In the genomic region with DNA sequence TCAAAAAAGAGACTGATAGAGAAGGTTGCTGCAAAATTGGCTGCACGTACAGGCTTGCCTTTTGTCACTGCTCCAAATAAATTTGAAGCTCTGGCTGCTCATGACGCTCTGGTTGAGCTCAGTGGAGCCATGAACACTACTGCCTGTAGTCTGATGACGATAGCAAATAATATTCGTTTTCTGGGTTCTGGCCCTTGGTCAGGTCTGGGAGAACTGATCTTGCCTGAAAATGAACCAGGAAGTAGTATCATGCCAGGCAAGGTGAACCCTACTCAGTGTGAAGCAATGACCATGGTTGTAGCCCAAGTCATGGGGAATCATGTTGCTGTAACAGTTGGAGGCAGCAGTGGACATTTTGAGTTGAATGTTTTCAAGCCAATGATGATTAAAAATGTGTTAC, we compare ENCODE assay signal across 26 cellular contexts. TPM values are rescaled to one million over a fixed set of nuclear protein-coding genes. Genes with fewer than 3 reads are reported as not detected.
DNase-seq lines count a peak whose midpoint lies in the region; ATAC-seq, FAIRE-seq and TF ChIP-seq lines count a peak whose summit lies in the region.
"Had no signal": no experiment of that assay in that cellular context is flagged by ENCODE, and none has a peak within 500 bp of the region (broad histone marks: within the 10 kb centered on the region; RNA-seq: fewer than 3 reads in every experiment).

No MANE protein-coding gene starts in this region.

- FAIRE-seq in K562 (lab: Jason Lieb, UNC), result no peak
- FAIRE-seq: A549, H54 had no signal

- TF ChIP-seq EP300 in K562 (IDR thresholded peaks at IDR 0.05; ENCODE audit: low read length) (no peak), transverse colon (IDR thresholded peaks at IDR 0.05; ENCODE audit: low read depth) (no peak)

- no peaks in the 10 kb centered on the region for H3K9me3 Mint-ChIP-seq in CD8-positive, alpha-beta memory T cell
- H3K9me3 Mint-ChIP-seq: CD4-positive, alpha-beta T cell had no signal

- peak overlapping the region; percentile 59 for H2AFZ ChIP-seq in mammary epithelial cell (ENCODE audit: low read depth, low read length)
- H2AFZ ChIP-seq in K562 (ENCODE audit: low read depth, low read length), result peak overlapping the region; percentile 83
- H2AFZ ChIP-seq in fibroblast of lung (ENCODE audit: low read length), result peak overlapping the region; percentile 67
- H2AFZ ChIP-seq: PC-9 had no signal

- CTCF ChIA-PET in mammary epithelial cell (lab: Charles Lee; ENCODE audit: low non-redundant PET), result no interaction called here
- CTCF ChIA-PET in K562 (lab: Yijun Ruan, JAX; ENCODE audit: low intra/inter-chr PET ratio), result no interaction called here
- CTCF ChIA-PET in CD8-positive, alpha-beta memory T cell (lab: Charles Lee), result no interaction called here

- intact Hi-C loops in mammary epithelial cell (cut with micrococcal nuclease), result no loop called here
- intact Hi-C loops in breast epithelium (cut with DNase I; ENCODE audit: low total_unique reads), result no loop called here
- intact Hi-C loops in K562 (cut with micrococcal nuclease), result no loop called here
- intact Hi-C loops in transverse colon (cut with DNase I; ENCODE audit: low total_unique reads), result no loop called here

- no peak for TF ChIP-seq POLR2A in breast epithelium (IDR thresholded peaks at IDR 0.05)
- no peak for TF ChIP-seq POLR2A in K562 (conservative IDR thresholded peaks at IDR 0.05)
- no peak for TF ChIP-seq POLR2A in transverse colon (IDR thresholded peaks at IDR 0.05)

- BruUV-seq in mammary epithelial cell (replicated peaks; lab: Mats Ljungman, UMichigan), result no TSS peak
- BruUV-seq in K562 (replicated peaks; lab: Mats Ljungman, UMichigan), result no TSS peak

- H3K27ac ChIP-seq in mammary epithelial cell (ENCODE audit: insufficient read depth, low read depth, low read length) (no peak overlapping the region), breast epithelium (no peak overlapping the region), K562 (ENCODE audit: extremely low read depth, low read depth, low read length) (no peak overlapping the region; the same call in 2 of the 3 replicates), fibroblast of lung (ENCODE audit: insufficient read depth, low read length) (no peak overlapping the region), transverse colon (no peak overlapping the region)
- no peak overlapping the region for H3K27ac ChIP-seq in CD8-positive, alpha-beta memory T cell (ENCODE audit: low read depth, low read length)
- H3K27ac ChIP-seq: A549; BLaER1 treated with 17β-estradiol and CSF1 and Interleukin-3, amounts not matched to agents 10 nM and 100 nM; HL-60; PC-9; SJCRH30 had no signal

- H3K4me3 Mint-ChIP-seq in CD8-positive, alpha-beta memory T cell, result no peak overlapping the region
- H3K4me3 Mint-ChIP-seq: CD4-positive, alpha-beta T cell had no signal

- peaks cover 0 to 5% (median 0%) of the 10 kb centered on the region in 3 donors for H3K36me3 Mint-ChIP-seq in CD8-positive, alpha-beta memory T cell

- H3K27me3 Mint-ChIP-seq in CD8-positive, alpha-beta memory T cell, result peaks cover 10 to 11% of the 10 kb centered on the region in 2 donors

- POLR2A ChIA-PET in K562 (lab: Yijun Ruan, JAX), result no interaction called here
- POLR2A ChIA-PET in CD8-positive, alpha-beta memory T cell (lab: Charles Lee), result no interaction called here

- H3K27ac Mint-ChIP-seq in CD8-positive, alpha-beta memory T cell, result no peak overlapping the region
- H3K27ac Mint-ChIP-seq: CD4-positive, alpha-beta T cell had no signal

- TF ChIP-seq CTCF in mammary epithelial cell (conservative IDR thresholded peaks at IDR 0.05 in 1 of 2, IDR thresholded peaks at IDR 0.05 in 1 of 2; ENCODE audit: extremely low read depth in 1 of 2, insufficient read depth in 1 of 2, low read depth in 1 of 2, low read length in 2 of 2) (no peak), breast epithelium (IDR thresholded peaks at IDR 0.05) (no peak), K562 (IDR thresholded peaks at IDR 0.05 in 2 of 3, conservative IDR thresholded peaks at IDR 0.05 in 1 of 3; ENCODE audit: insufficient read depth in 2 of 3, low read depth in 1 of 3, low read length in 3 of 3) (no peak), fibroblast of lung (conservative IDR thresholded peaks at IDR 0.05 in 1 of 2, IDR thresholded peaks at IDR 0.05 in 1 of 2; ENCODE audit: low read depth in 1 of 2, low read length in 2 of 2) (no peak), transverse colon (IDR thresholded peaks at IDR 0.05) (no peak)

- H3K4me1 ChIP-seq in mammary epithelial cell (ENCODE audit: insufficient read depth, low read length), result peaks cover 9% of the 10 kb centered on the region
- H3K4me1 ChIP-seq in breast epithelium, result no peaks in the 10 kb centered on the region
- H3K4me1 ChIP-seq in K562 (replicated peaks in 1 of 2; ENCODE audit: control insufficient read depth in 2 of 2, insufficient read depth in 2 of 2, low read length in 2 of 2), result peaks cover 3 to 25% of the 10 kb centered on the region in 2 experiments; a peak in 3 of 5 replicates
- no peaks in the 10 kb centered on the region for H3K4me1 ChIP-seq in fibroblast of lung (ENCODE audit: control insufficient read depth, extremely low read depth, insufficient read depth, low read length)
- peaks cover 3% of the 10 kb centered on the region for H3K4me1 ChIP-seq in CD8-positive, alpha-beta memory T cell (ENCODE audit: insufficient read depth, low read length)
- H3K4me1 ChIP-seq in transverse colon, result no peaks in the 10 kb centered on the region
- H3K4me1 ChIP-seq: A549, Caco-2, SJCRH30 had no signal

- H3K79me2 ChIP-seq in mammary epithelial cell (ENCODE audit: insufficient read depth, low read length), result no peaks in the 10 kb centered on the region
- no peaks in the 10 kb centered on the region for H3K79me2 ChIP-seq in K562 (ENCODE audit: control insufficient read depth, insufficient read depth, low read length)
- H3K79me2 ChIP-seq in fibroblast of lung (ENCODE audit: control insufficient read depth, insufficient read depth, low read length), result no peaks in the 10 kb centered on the region

- peak; percentile 53 for DNase-seq in mammary epithelial cell
- DNase-seq in breast epithelium (ENCODE audit: low spot score in 2 of 2), result no peak
- no peak for DNase-seq in K562 (ENCODE audit: extremely low read depth in 1 of 4, low spot score in 3 of 4)
- DNase-seq in fibroblast of lung (ENCODE audit: low read depth in 2 of 2), result no peak
- DNase-seq in CD8-positive, alpha-beta memory T cell, result no peak
- DNase-seq in activated CD4-positive, alpha-beta T cell treated with anti-CD3 and anti-CD28 coated beads for 4 hours, result no peak
- no peak for DNase-seq in transverse colon
- DNase-seq: AML-193; Caco-2; CD4-positive, alpha-beta T cell; DMS79 treated with DMSO at 0.1 percent for 48 hours; GF-D8; KBM-7; MG63; NCI-H1417 treated with DMSO at 0.1 percent for 48 hours; NCI-H187 treated with DMSO at 0.1 percent for 48 hours; NCI-H2171 treated with DMSO at 0.1 percent for 48 hours; NCI-H524 treated with DMSO at 0.1 percent for 48 hours; NCI-H774; PC-9; SJCRH30 had no signal

- TF ChIP-seq RAD21 in K562 (CRISPR knock-in tag; conservative IDR thresholded peaks at IDR 0.05 in 1 of 2, IDR thresholded peaks at IDR 0.05 in 1 of 2), result no peak

- H3K36me3 ChIP-seq in mammary epithelial cell (ENCODE audit: insufficient read depth, low read length) (no peaks in the 10 kb centered on the region), breast epithelium (no peaks in the 10 kb centered on the region), K562 (ENCODE audit: control insufficient read depth, insufficient read depth, low read length) (peaks cover 2% of the 10 kb centered on the region; the same call in 2 of the 3 replicates), fibroblast of lung (ENCODE audit: control insufficient read depth, insufficient read depth, low read length) (no peaks in the 10 kb centered on the region), transverse colon (no peaks in the 10 kb centered on the region)
- no peaks in the 10 kb centered on the region for H3K36me3 ChIP-seq in CD8-positive, alpha-beta memory T cell (ENCODE audit: insufficient read depth, low read length)
- H3K36me3 ChIP-seq: BLaER1 treated with 17β-estradiol and CSF1 and Interleukin-3, amounts not matched to agents 10 nM and 100 nM; MG63; SJCRH30 had no signal

- H3K4me2 ChIP-seq in mammary epithelial cell (ENCODE audit: insufficient read depth, low read depth, low read length) (peak overlapping the region; percentile 1), K562 (ENCODE audit: insufficient read depth, low read length) (no peak overlapping the region; the same call in 1 of the 2 replicates), fibroblast of lung (ENCODE audit: extremely low read depth, insufficient read depth, low read length) (no peak overlapping the region)
- H3K4me2 ChIP-seq: A549; BLaER1 treated with 17β-estradiol and CSF1 and Interleukin-3, amounts not matched to agents 10 nM and 100 nM; PC-9 had no signal

- H3K27me3 ChIP-seq in mammary epithelial cell (ENCODE audit: insufficient read depth, low read length) (no peaks in the 10 kb centered on the region), breast epithelium (no peaks in the 10 kb centered on the region), K562 (ENCODE audit: control insufficient read depth in 2 of 2, insufficient read depth in 2 of 2, low read length in 2 of 2) (no peaks in the 10 kb centered on the region), fibroblast of lung (ENCODE audit: control insufficient read depth, insufficient read depth, low read length) (no peaks in the 10 kb centered on the region), transverse colon (no peaks in the 10 kb centered on the region)
- H3K27me3 ChIP-seq in CD8-positive, alpha-beta memory T cell (ENCODE audit: insufficient read depth, low read length, poor library complexity, severe bottlenecking), result no peaks in the 10 kb centered on the region
- H3K27me3 ChIP-seq: BLaER1 treated with 17β-estradiol and CSF1 and Interleukin-3, amounts not matched to agents 10 nM and 100 nM; MG63; SJCRH30 had no signal

- H4K20me1 ChIP-seq in mammary epithelial cell (ENCODE audit: insufficient read depth, low read length), result no peaks in the 10 kb centered on the region
- no peaks in the 10 kb centered on the region for H4K20me1 ChIP-seq in K562 (replicated peaks; ENCODE audit: control insufficient read depth, insufficient read depth, low read length)
- H4K20me1 ChIP-seq in fibroblast of lung (ENCODE audit: control insufficient read depth, extremely low read depth, insufficient read depth, low read length), result no peaks in the 10 kb centered on the region
- H4K20me1 ChIP-seq: BLaER1 treated with 17β-estradiol and CSF1 and Interleukin-3, amounts not matched to agents 10 nM and 100 nM had no signal

- dilution Hi-C loops in mammary epithelial cell (cut with HindIII; ENCODE audit: low sequenced_read_pairs), result no loop called here

- H3K4me3 ChIP-seq in mammary epithelial cell (replicated peaks in 1 of 3; ENCODE audit: insufficient read depth in 1 of 3, low read depth in 2 of 3, low read length in 3 of 3), result no peak overlapping the region
- H3K4me3 ChIP-seq in breast epithelium, result no peak overlapping the region
- no peak overlapping the region for H3K4me3 ChIP-seq in K562
- H3K4me3 ChIP-seq in fibroblast of lung (replicated peaks in 1 of 4; ENCODE audit: control extremely low read depth in 1 of 4, insufficient read depth in 1 of 4, low read depth in 3 of 4, low read length in 4 of 4), result no peak overlapping the region
- H3K4me3 ChIP-seq in CD8-positive, alpha-beta memory T cell (ENCODE audit: low read length), result no peak overlapping the region
- no peak overlapping the region for H3K4me3 ChIP-seq in transverse colon
- H3K4me3 ChIP-seq: A549; BLaER1 treated with 17β-estradiol and CSF1 and Interleukin-3, amounts not matched to agents 10 nM and 100 nM; MG63; PC-9; SJCRH30 had no signal

- H3K4me1 Mint-ChIP-seq in CD8-positive, alpha-beta memory T cell, result no peaks in the 10 kb centered on the region

- WGBS in mammary epithelial cell (ENCODE audit: low coverage, missing lambda C conversion rate), result 12% methylated on average over 4 of the region's 4 CpGs
- 53% methylated on average over 4 of the region's 4 CpGs for WGBS in K562 (ENCODE audit: insufficient coverage, low coverage, missing lambda C conversion rate)
- WGBS in transverse colon (ENCODE audit: low coverage in 1 of 2), 2 donors, result 79 to 85% methylated on average over 3 to 4 of the region's 4 CpGs

- H3K9ac ChIP-seq in mammary epithelial cell (ENCODE audit: insufficient read depth, low read length) (no peak overlapping the region), K562 (ENCODE audit: insufficient read depth in 1 of 2, low read depth in 2 of 2, low read length in 2 of 2) (no peak overlapping the region), fibroblast of lung (ENCODE audit: insufficient read depth, low read length) (no peak overlapping the region)
- H3K9ac ChIP-seq: BLaER1 treated with 17β-estradiol and CSF1 and Interleukin-3, amounts not matched to agents 10 nM and 100 nM had no signal

- no peaks in the 10 kb centered on the region for H3K9me1 ChIP-seq in K562 (ENCODE audit: control insufficient read depth, insufficient read depth, low read length)

- no peak for ATAC-seq in K562
- ATAC-seq: A549, Right ventricle myocardium inferior had no signal

- in situ Hi-C loops in mammary epithelial cell (cut with MboI; ENCODE audit: low sequenced_read_pairs in 2 of 2), result no loop called here
- in situ Hi-C loops in K562 (cut with MboI), result no loop called here
- in situ Hi-C loops in transverse colon (cut with MboI; ENCODE audit: low pct_ligation_motif_present in 1 of 4, low pct_unique_long_range_greater_than_20kb in 1 of 4, low sequenced_read_pairs in 3 of 4), result no loop called here

- H3K9me3 ChIP-seq in mammary epithelial cell (replicated peaks; ENCODE audit: insufficient read depth, low read length) (no peaks in the 10 kb centered on the region), breast epithelium (no peaks in the 10 kb centered on the region), K562 (replicated peaks; ENCODE audit: control insufficient read depth, insufficient read depth, low read depth, low read length) (peaks cover 9% of the 10 kb centered on the region), fibroblast of lung (ENCODE audit: control insufficient read depth, insufficient read depth, low read depth, low read length) (no peaks in the 10 kb centered on the region), transverse colon (no peaks in the 10 kb centered on the region)
- H3K9me3 ChIP-seq in CD8-positive, alpha-beta memory T cell (ENCODE audit: low read length), result no peaks in the 10 kb centered on the region
- H3K9me3 ChIP-seq: A549, Caco-2, MG63, SJCRH30 had no signal

RNA-seq across cellular contexts. Expression of a gene that starts 16.1 kb away (rescaled TPM):
- total RNA-seq in mammary epithelial cell (10 to 100 TPM; 28.5 to 28.6 TPM), breast epithelium (10 to 100 TPM; 32.0 to 39.5 (median 38.0) TPM), K562 (2014; rRNA removed) (6.7 and 7.5 TPM in 2 replicates), K562 (2014; rRNA removed; fragmentation: Illumina TruSeq; extraction: Trizol) (15.5 and 16.9 TPM in 2 replicates), K562 (2015; rRNA removed; fragmentation: Illumina TruSeq; extraction: Trizol) (10.7 and 10.9 TPM in 2 replicates), K562 (2021) (14.5 and 15.4 TPM in 2 replicates), fibroblast of lung (25.9 and 34.0 TPM in 2 replicates), transverse colon (10 to 100 TPM; 15.0 to 34.6 (median 26.5) TPM)
- polyA plus RNA-seq in mammary epithelial cell (12.8 TPM), K562 (2011; rRNA removed) (26.4 and 31.3 TPM in 2 replicates), K562 (2014; fragmentation: Illumina TruSeq; extraction: Trizol) (10.2 and 12.3 TPM in 2 replicates), K562 (2014; fragmentation: Nextera tagmentation; extraction: Ambion mirVana) (1 to 10 TPM; 2.2 to 3.5 TPM), K562 (2014; rRNA removed) (7.1 and 7.9 TPM in 2 replicates), fibroblast of lung (26.3 and 27.8 TPM in 2 replicates)
- polyA minus RNA-seq in mammary epithelial cell (21.7 TPM), fibroblast of lung (ENCODE audit: low replicate concordance) (8.4 and 9.3 TPM in 2 replicates)
- total RNA-seq in K562 (2011; cell fraction: chromatin; rRNA removed; ENCODE audit: low replicate concordance), result 13.3 and 62.5 TPM in 2 replicates
- 8.3 and 14.7 TPM in 2 replicates for total RNA-seq in K562 (2011; cell fraction: nucleolus; rRNA removed)
- total RNA-seq in K562 (2011; cell fraction: nucleoplasm; rRNA removed), result 25.0 and 35.9 TPM in 2 replicates
- polyA plus RNA-seq in K562 (2011; cell fraction: cytosol; rRNA removed), result 4.0 and 10.1 TPM in 2 replicates
- 17.0 and 23.9 TPM in 2 replicates for polyA plus RNA-seq in K562 (2011; cell fraction: nucleus; rRNA removed)
- 9.0 and 11.6 TPM in 2 replicates for polyA plus RNA-seq in K562 (2012)
- polyA minus RNA-seq in K562 (2011; rRNA and poly(A)+ RNA removed), result 77.9 and 91.3 TPM in 2 replicates
- 17.3 and 24.0 TPM in 2 replicates for polyA minus RNA-seq in K562 (2011; cell fraction: cytosol; rRNA and poly(A)+ RNA removed)
- 24.0 and 45.7 TPM in 2 replicates for polyA minus RNA-seq in K562 (2011; cell fraction: nucleus; rRNA and poly(A)+ RNA removed)
- 13.1 and 14.0 TPM in 2 replicates for polyA plus RNA-seq in fibroblast of lung (2012)
- total RNA-seq in CD8-positive, alpha-beta memory T cell, result 10 to 100 TPM; 37.8 to 37.9 TPM
- 3.2 TPM for polyA plus RNA-seq in CD8-positive, alpha-beta memory T cell
